Comparison of ENCODE assay signal across 21 cellular contexts in genomic region chr17:40615989-40616476, GRCh38. TPM values are rescaled to one million over a fixed set of nuclear protein-coding genes. Genes with fewer than 3 reads are reported as not detected.
DNase-seq lines count a peak whose midpoint lies in the region; ATAC-seq, FAIRE-seq and TF ChIP-seq lines count a peak whose summit lies in the region.
"Had no signal": no experiment of that assay in that cellular context is flagged by ENCODE, and none has a peak within 500 bp of the region (broad histone marks: within the 10 kb centered on the region; RNA-seq: fewer than 3 reads in every experiment).

No MANE protein-coding gene starts in this region.

- H3K4me1 ChIP-seq in MM.1S (ENCODE audit: low read length) (peaks cover 26% of the 10 kb centered on the region), K562 (replicated peaks in 1 of 2; ENCODE audit: control insufficient read depth in 2 of 2, insufficient read depth in 2 of 2, low read length in 2 of 2) (no peaks in the 10 kb centered on the region), esophagus squamous epithelium (peaks cover 0 to 62% (median 18%) of the 10 kb centered on the region in 3 donors)
- H3K4me1 ChIP-seq: SJCRH30 had no signal

- no peaks in the 10 kb centered on the region for H3K9me3 Mint-ChIP-seq in activated naive CD4-positive, alpha-beta T cell treated with anti-CD3 and anti-CD28 coated beads for 36 hours
- no peaks in the 10 kb centered on the region for H3K9me3 Mint-ChIP-seq in activated naive CD4-positive, alpha-beta T cell treated with anti-CD3 and anti-CD28 coated beads, Interleukin-2, amount 10 ng/mL, durations not matched to agents 7 days and 5 days
- no peaks in the 10 kb centered on the region for H3K9me3 Mint-ChIP-seq in stimulated activated effector memory CD8-positive, alpha-beta T cell treated with anti-CD3 and anti-CD28 coated beads, Interleukin-12 subunit alpha, Interleukin-12 subunit beta, amount 100 ng/mL, for 72 hours

- intact Hi-C loops in activated naive CD4-positive, alpha-beta T cell treated with anti-CD3 and anti-CD28 coated beads for 36 hours (cut with micrococcal nuclease): loop anchor here (1.0 to 2.0 kb wide), 9 partner anchors 11 to 257 kb away; no protein-coding TSS in a partner anchor
- intact Hi-C loops in K562 (cut with micrococcal nuclease): loop anchor here (1.0 to 10.0 kb wide), 3 partner anchors 175 to 1046 kb away; no protein-coding TSS in a partner anchor
- intact Hi-C loops in esophagus squamous epithelium (cut with DNase I): no loop called here

- no peaks in the 10 kb centered on the region for H3K36me3 ChIP-seq in MM.1S (replicated peaks; ENCODE audit: insufficient read depth, low read length)
- H3K36me3 ChIP-seq in K562 (ENCODE audit: control insufficient read depth, insufficient read depth, low read length): no peaks in the 10 kb centered on the region
- H3K36me3 ChIP-seq in esophagus squamous epithelium: no peaks in the 10 kb centered on the region
- H3K36me3 ChIP-seq: colonic mucosa, left lung, prostate gland, SJCRH30, stomach, vagina had no signal

- TF ChIP-seq EP300 in K562 (IDR thresholded peaks at IDR 0.05; ENCODE audit: low read length): no peak

- H3K4me3 ChIP-seq in MM.1S (ENCODE audit: low read length) (no peak overlapping the region), K562 (no peak overlapping the region), esophagus squamous epithelium (no peak overlapping the region)
- H3K4me3 ChIP-seq: colonic mucosa, left lung, prostate gland, SJCRH30, stomach, vagina had no signal

- peaks cover 76% of the 10 kb centered on the region for H3K4me1 Mint-ChIP-seq in activated naive CD4-positive, alpha-beta T cell treated with anti-CD3 and anti-CD28 coated beads for 36 hours (ENCODE audit: low read depth)
- peaks cover 87% of the 10 kb centered on the region for H3K4me1 Mint-ChIP-seq in activated naive CD4-positive, alpha-beta T cell treated with anti-CD3 and anti-CD28 coated beads, Interleukin-2, amount 10 ng/mL, durations not matched to agents 7 days and 5 days
- peaks cover 74% of the 10 kb centered on the region for H3K4me1 Mint-ChIP-seq in stimulated activated effector memory CD8-positive, alpha-beta T cell treated with anti-CD3 and anti-CD28 coated beads, Interleukin-12 subunit alpha, Interleukin-12 subunit beta, amount 100 ng/mL, for 72 hours

- no peak for DNase-seq in activated naive CD4-positive, alpha-beta T cell treated with anti-CD3 and anti-CD28 coated beads for 36 hours
- DNase-seq in activated naive CD4-positive, alpha-beta T cell treated with anti-CD3 and anti-CD28 coated beads, Interleukin-2, amount 10 ng/mL, durations not matched to agents 7 days and 5 days: no peak
- DNase-seq in MM.1S: no peak
- no peak for DNase-seq in K562 (ENCODE audit: extremely low read depth in 1 of 4, low spot score in 3 of 4)
- DNase-seq in stimulated activated effector memory CD8-positive, alpha-beta T cell treated with anti-CD3 and anti-CD28 coated beads, Interleukin-12 subunit alpha, Interleukin-12 subunit beta, amount 100 ng/mL, for 72 hours (ENCODE audit: low spot score in 2 of 2): no peak
- no peak for DNase-seq in NCI-H2171 treated with DMSO at 0.1 percent for 48 hours (lab: John Stamatoyannopoulos, UW)
- no peak for DNase-seq in esophagus squamous epithelium (lab: John Stamatoyannopoulos, UW)
- no peak for DNase-seq in SIG-M5 treated with dmso at 0.1 percent for 504 hours (lab: John Stamatoyannopoulos, UW; ENCODE audit: unreplicated experiment)
- DNase-seq: activated CD4-positive, alpha-beta T cell treated with anti-CD3 and anti-CD28 coated beads for 48 hours; NCI-H1417 treated with DMSO at 0.1 percent for 48 hours; T-helper 9 cell had no signal

- POLR2A ChIA-PET in K562 (lab: Yijun Ruan, JAX): interaction anchor here (1.4 to 3.5 kb wide), 2 partner anchors 11 to 203 kb away, joined by 4 to 19 read pairs; no protein-coding TSS in a partner anchor

- no peaks in the 10 kb centered on the region for H3K27me3 Mint-ChIP-seq in activated naive CD4-positive, alpha-beta T cell treated with anti-CD3 and anti-CD28 coated beads for 36 hours (ENCODE audit: low read depth)
- peaks cover 17% of the 10 kb centered on the region for H3K27me3 Mint-ChIP-seq in activated naive CD4-positive, alpha-beta T cell treated with anti-CD3 and anti-CD28 coated beads, Interleukin-2, amount 10 ng/mL, durations not matched to agents 7 days and 5 days

- H3K79me2 ChIP-seq in MM.1S (ENCODE audit: low read length) (no peaks in the 10 kb centered on the region), K562 (ENCODE audit: control insufficient read depth, insufficient read depth, low read length) (no peaks in the 10 kb centered on the region)

- no peaks in the 10 kb centered on the region for H3K27me3 ChIP-seq in MM.1S (replicated peaks; ENCODE audit: insufficient read depth, low read length)
- peaks cover 13 to 54% of the 10 kb centered on the region in 2 experiments for H3K27me3 ChIP-seq in K562 (ENCODE audit: control insufficient read depth in 2 of 2, insufficient read depth in 2 of 2, low read length in 2 of 2)
- H3K27me3 ChIP-seq in esophagus squamous epithelium: peaks cover 0 to 66% (median 0%) of the 10 kb centered on the region in 4 donors
- H3K27me3 ChIP-seq: colonic mucosa, left lung, SJCRH30, vagina had no signal

- in situ Hi-C loops in K562 (cut with MboI): loop anchor here (5.0 to 25.0 kb wide), 2 partner anchors 176 to 1046 kb away; no protein-coding TSS in a partner anchor

- H3K9ac ChIP-seq in MM.1S (ENCODE audit: low read length) (peak overlapping the region; percentile 18; the same call in 1 of the 2 replicates), K562 (ENCODE audit: insufficient read depth in 1 of 2, low read depth in 2 of 2, low read length in 2 of 2) (no peak overlapping the region)

- peak overlapping the region; percentile 69 for H2AFZ ChIP-seq in MM.1S (ENCODE audit: low read length)
- H2AFZ ChIP-seq in K562 (ENCODE audit: low read depth, low read length): no peak overlapping the region

- TF ChIP-seq CTCF in MM.1S (IDR thresholded peaks at IDR 0.05; ENCODE audit: low read length): no peak
- no peak for TF ChIP-seq CTCF in K562 (IDR thresholded peaks at IDR 0.05 in 2 of 3, conservative IDR thresholded peaks at IDR 0.05 in 1 of 3; ENCODE audit: insufficient read depth in 2 of 3, low read depth in 1 of 3, low read length in 3 of 3)
- no peak for TF ChIP-seq CTCF in esophagus squamous epithelium (IDR thresholded peaks at IDR 0.05)

- peak overlapping the region; percentile 57; the same call in 1 of the 2 replicates for H3K27ac ChIP-seq in MM.1S (ENCODE audit: low read length)
- H3K27ac ChIP-seq in K562 (ENCODE audit: extremely low read depth, low read depth, low read length): no peak overlapping the region
- peak overlapping the region in 1 of 4 donors; percentile 9 for H3K27ac ChIP-seq in esophagus squamous epithelium
- H3K27ac ChIP-seq: colonic mucosa, left lung, prostate gland, SJCRH30, vagina had no signal

- CTCF ChIA-PET in activated naive CD4-positive, alpha-beta T cell treated with anti-CD3 and anti-CD28 coated beads for 36 hours (lab: Charles Lee): interaction anchor here (0.6 to 11.7 kb wide), 24 partner anchors 12 to 932 kb away, joined by 3 to 205 read pairs (median 6); partner anchors contain the start of genes CCR7 and SMARCE1
- CTCF ChIA-PET in activated naive CD4-positive, alpha-beta T cell treated with anti-CD3 and anti-CD28 coated beads, Interleukin-2, amount 10 ng/mL, durations not matched to agents 7 days and 5 days (lab: Charles Lee): interaction anchor here (0.6 to 4.2 kb wide), 19 partner anchors 9 to 933 kb away, joined by 3 to 133 read pairs (median 5); partner anchors contain the start of genes CCR7 and SMARCE1
- CTCF ChIA-PET in K562 (lab: Yijun Ruan, JAX; ENCODE audit: low intra/inter-chr PET ratio): interaction anchor here (0.5 to 1.5 kb wide), 5 partner anchors 8 to 1047 kb away, joined by 3 to 7 read pairs (median 3); no protein-coding TSS in a partner anchor

- no peak for ATAC-seq in K562
- no peak for ATAC-seq in stimulated activated effector memory CD8-positive, alpha-beta T cell treated with anti-CD3 and anti-CD28 coated beads, Interleukin-12 subunit alpha, Interleukin-12 subunit beta, amount 100 ng/mL, for 72 hours

- H3K27ac Mint-ChIP-seq in activated naive CD4-positive, alpha-beta T cell treated with anti-CD3 and anti-CD28 coated beads for 36 hours: peak overlapping the region; percentile 89
- H3K27ac Mint-ChIP-seq in activated naive CD4-positive, alpha-beta T cell treated with anti-CD3 and anti-CD28 coated beads, Interleukin-2, amount 10 ng/mL, durations not matched to agents 7 days and 5 days: no peak overlapping the region
- H3K27ac Mint-ChIP-seq in stimulated activated effector memory CD8-positive, alpha-beta T cell treated with anti-CD3 and anti-CD28 coated beads, Interleukin-12 subunit alpha, Interleukin-12 subunit beta, amount 100 ng/mL, for 72 hours: peak overlapping the region; percentile 76

- H3K4me3 Mint-ChIP-seq in activated naive CD4-positive, alpha-beta T cell treated with anti-CD3 and anti-CD28 coated beads for 36 hours: no peak overlapping the region
- no peak overlapping the region for H3K4me3 Mint-ChIP-seq in activated naive CD4-positive, alpha-beta T cell treated with anti-CD3 and anti-CD28 coated beads, Interleukin-2, amount 10 ng/mL, durations not matched to agents 7 days and 5 days
- no peak overlapping the region for H3K4me3 Mint-ChIP-seq in stimulated activated effector memory CD8-positive, alpha-beta T cell treated with anti-CD3 and anti-CD28 coated beads, Interleukin-12 subunit alpha, Interleukin-12 subunit beta, amount 100 ng/mL, for 72 hours

- H3F3A ChIP-seq in MM.1S (ENCODE audit: insufficient read depth, low read length): peaks cover 12% of the 10 kb centered on the region

- no peaks in the 10 kb centered on the region for H3K36me3 Mint-ChIP-seq in activated naive CD4-positive, alpha-beta T cell treated with anti-CD3 and anti-CD28 coated beads for 36 hours (ENCODE audit: low read depth)
- no peaks in the 10 kb centered on the region for H3K36me3 Mint-ChIP-seq in activated naive CD4-positive, alpha-beta T cell treated with anti-CD3 and anti-CD28 coated beads, Interleukin-2, amount 10 ng/mL, durations not matched to agents 7 days and 5 days
- H3K36me3 Mint-ChIP-seq in stimulated activated effector memory CD8-positive, alpha-beta T cell treated with anti-CD3 and anti-CD28 coated beads, Interleukin-12 subunit alpha, Interleukin-12 subunit beta, amount 100 ng/mL, for 72 hours: no peaks in the 10 kb centered on the region

- 4% methylated on average over 8 of the region's 8 CpGs for WGBS in K562 (ENCODE audit: insufficient coverage, low coverage, missing lambda C conversion rate)
- 82 to 93% methylated on average over 7 to 8 of the region's 8 CpGs for WGBS in esophagus squamous epithelium, 2 donors

- peak overlapping the region; percentile 58 for H3K4me2 ChIP-seq in MM.1S (ENCODE audit: low read depth, low read length)
- no peak overlapping the region for H3K4me2 ChIP-seq in K562 (ENCODE audit: insufficient read depth, low read length)

- no peak for FAIRE-seq in K562 (lab: Jason Lieb, UNC)
- FAIRE-seq: frontal cortex, G401.6 had no signal

- TF ChIP-seq POLR2A in K562 (conservative IDR thresholded peaks at IDR 0.05) (no peak), esophagus squamous epithelium (IDR thresholded peaks at IDR 0.05) (no peak)

- H3K9me3 ChIP-seq in MM.1S (replicated peaks; ENCODE audit: insufficient read depth, low read length) (no peaks in the 10 kb centered on the region), K562 (replicated peaks; ENCODE audit: control insufficient read depth, insufficient read depth, low read depth, low read length) (no peaks in the 10 kb centered on the region), esophagus squamous epithelium (no peaks in the 10 kb centered on the region)
- H3K9me3 ChIP-seq: colonic mucosa, left lung, prostate gland, SJCRH30, stomach, vagina had no signal

- no TSS peak for BruUV-seq in K562 (replicated peaks; lab: Mats Ljungman, UMichigan)

- H4K20me1 ChIP-seq in MM.1S (ENCODE audit: insufficient read depth, low read length): no peaks in the 10 kb centered on the region
- no peaks in the 10 kb centered on the region for H4K20me1 ChIP-seq in K562 (replicated peaks; ENCODE audit: control insufficient read depth, insufficient read depth, low read length)

- no peaks in the 10 kb centered on the region for H3K9me1 ChIP-seq in K562 (ENCODE audit: control insufficient read depth, insufficient read depth, low read length)

- H3K9me2 ChIP-seq in MM.1S (replicated peaks; ENCODE audit: insufficient read depth, low read length): no peaks in the 10 kb centered on the region

- no peak for TF ChIP-seq RAD21 in K562 (CRISPR knock-in tag; conservative IDR thresholded peaks at IDR 0.05 in 1 of 2, IDR thresholded peaks at IDR 0.05 in 1 of 2)

RNA-seq across cellular contexts. Expression of gene SMARCE1, which starts 31.6 kb away (rescaled TPM):
- 100 to 1,000 TPM; 102 to 112 TPM for total RNA-seq in activated naive CD4-positive, alpha-beta T cell treated with anti-CD3 and anti-CD28 coated beads for 36 hours
- total RNA-seq in K562 (2011; cell fraction: chromatin; rRNA removed; ENCODE audit: low replicate concordance): 27.6 and 117 TPM in 2 replicates
- total RNA-seq in K562 (2011; cell fraction: nucleolus; rRNA removed): 14.3 and 19.2 TPM in 2 replicates
- 46.3 and 110 TPM in 2 replicates for total RNA-seq in K562 (2011; cell fraction: nucleoplasm; rRNA removed)
- 104 and 106 TPM in 2 replicates for total RNA-seq in K562 (2014; rRNA removed)
- 114 and 120 TPM in 2 replicates for total RNA-seq in K562 (2014; rRNA removed; fragmentation: Illumina TruSeq; extraction: Trizol)
- total RNA-seq in K562 (2015; rRNA removed; fragmentation: Illumina TruSeq; extraction: Trizol): 117 and 126 TPM in 2 replicates
- total RNA-seq in K562 (2021): 91.2 and 95.0 TPM in 2 replicates
- polyA plus RNA-seq in K562 (2011; rRNA removed): 33.7 and 64.1 TPM in 2 replicates
- 17.1 and 19.5 TPM in 2 replicates for polyA plus RNA-seq in K562 (2011; cell fraction: cytosol; rRNA removed)
- 24.8 and 26.4 TPM in 2 replicates for polyA plus RNA-seq in K562 (2011; cell fraction: nucleus; rRNA removed)
- polyA plus RNA-seq in K562 (2012): 104 and 119 TPM in 2 replicates
- 132 and 142 TPM in 2 replicates for polyA plus RNA-seq in K562 (2014; fragmentation: Illumina TruSeq; extraction: Trizol)
- polyA plus RNA-seq in K562 (2014; fragmentation: Nextera tagmentation; extraction: Ambion mirVana): 100 to 1,000 TPM; 115 to 135 TPM
- polyA plus RNA-seq in K562 (2014; rRNA removed): 94.8 and 111 TPM in 2 replicates
- 59.4 and 78.3 TPM in 2 replicates for polyA minus RNA-seq in K562 (2011; rRNA and poly(A)+ RNA removed)
- 16.4 and 25.9 TPM in 2 replicates for polyA minus RNA-seq in K562 (2011; cell fraction: cytosol; rRNA and poly(A)+ RNA removed)
- 67.2 and 84.4 TPM in 2 replicates for polyA minus RNA-seq in K562 (2011; cell fraction: nucleus; rRNA and poly(A)+ RNA removed)
- total RNA-seq in esophagus squamous epithelium: 10 to 100 TPM; 47.2 to 89.3 (median 62.5) TPM

RNA-seq across cellular contexts. Expression of gene KRT222, which starts 48.9 kb away (rescaled TPM):
- not detected for total RNA-seq in activated naive CD4-positive, alpha-beta T cell treated with anti-CD3 and anti-CD28 coated beads for 36 hours
- not detected in 2 replicates for total RNA-seq in K562 (2011; cell fraction: chromatin; rRNA removed; ENCODE audit: low replicate concordance)
- not detected in 2 replicates for total RNA-seq in K562 (2011; cell fraction: nucleolus; rRNA removed)
- total RNA-seq in K562 (2011; cell fraction: nucleoplasm; rRNA removed): not detected in 2 replicates
- total RNA-seq in K562 (2014; rRNA removed) (not detected in 2 replicates), K562 (2014; rRNA removed; fragmentation: Illumina TruSeq; extraction: Trizol) (not detected in 2 replicates), K562 (2015; rRNA removed; fragmentation: Illumina TruSeq; extraction: Trizol) (0.08 TPM in 1 of 2 replicates, not detected in the other), K562 (2021) (0.04 TPM in 1 of 2 replicates, not detected in the other), esophagus squamous epithelium (1 to 10 TPM in 2 of 4 donors, under 1 TPM in 1, not detected in 1; 0.79 to 1.8 (median 1.3) TPM)
- polyA plus RNA-seq in K562 (2011; rRNA removed) (not detected in 2 replicates), K562 (2014; fragmentation: Illumina TruSeq; extraction: Trizol) (0.03 and 0.11 TPM in 2 replicates), K562 (2014; fragmentation: Nextera tagmentation; extraction: Ambion mirVana) (under 1 TPM; 0.06 to 0.11 TPM), K562 (2014; rRNA removed) (0.11 TPM in 1 of 2 replicates, not detected in the other)
- polyA plus RNA-seq in K562 (2011; cell fraction: cytosol; rRNA removed): not detected in 2 replicates
- polyA plus RNA-seq in K562 (2011; cell fraction: nucleus; rRNA removed): not detected in 2 replicates
- 0.11 and 0.12 TPM in 2 replicates for polyA plus RNA-seq in K562 (2012)
- not detected in 2 replicates for polyA minus RNA-seq in K562 (2011; rRNA and poly(A)+ RNA removed)
- not detected in 2 replicates for polyA minus RNA-seq in K562 (2011; cell fraction: cytosol; rRNA and poly(A)+ RNA removed)
- polyA minus RNA-seq in K562 (2011; cell fraction: nucleus; rRNA and poly(A)+ RNA removed): not detected in 2 replicates
- total RNA-seq: Calu3, SJCRH30, vagina had no signal
- polyA plus RNA-seq: AG04450 had no signal

RNA-seq across cellular contexts. Expression of gene CCR7, which starts 50.8 kb away (rescaled TPM):
- 100 to 1,000 TPM; 150 to 156 TPM for total RNA-seq in activated naive CD4-positive, alpha-beta T cell treated with anti-CD3 and anti-CD28 coated beads for 36 hours
- total RNA-seq in K562 (2011; cell fraction: chromatin; rRNA removed; ENCODE audit: low replicate concordance): 0.62 and 2.8 TPM in 2 replicates
- total RNA-seq in K562 (2011; cell fraction: nucleolus; rRNA removed): 1.6 and 2.2 TPM in 2 replicates
- 1.1 and 1.2 TPM in 2 replicates for total RNA-seq in K562 (2011; cell fraction: nucleoplasm; rRNA removed)
- total RNA-seq in K562 (2014; rRNA removed) (0.14 and 0.33 TPM in 2 replicates), K562 (2014; rRNA removed; fragmentation: Illumina TruSeq; extraction: Trizol) (0.13 and 0.22 TPM in 2 replicates), K562 (2015; rRNA removed; fragmentation: Illumina TruSeq; extraction: Trizol) (0.30 and 0.51 TPM in 2 replicates), K562 (2021) (1.1 and 1.3 TPM in 2 replicates), esophagus squamous epithelium (under 1 TPM in 3 of 4 donors, not detected in 1; 0.12 to 0.95 (median 0.53) TPM)
- polyA plus RNA-seq in K562 (2011; rRNA removed) (0.46 and 1.4 TPM in 2 replicates), K562 (2014; fragmentation: Illumina TruSeq; extraction: Trizol) (0.48 and 0.73 TPM in 2 replicates), K562 (2014; fragmentation: Nextera tagmentation; extraction: Ambion mirVana) (1 to 10 TPM in 1 of 2 experiments, under 1 TPM in 1; 0.58 to 1.0 TPM), K562 (2014; rRNA removed) (0.32 and 0.56 TPM in 2 replicates)
- polyA plus RNA-seq in K562 (2011; cell fraction: cytosol; rRNA removed): 0.83 and 6.2 TPM in 2 replicates
- polyA plus RNA-seq in K562 (2011; cell fraction: nucleus; rRNA removed): 0.28 and 2.5 TPM in 2 replicates
- 0.48 and 2.1 TPM in 2 replicates for polyA plus RNA-seq in K562 (2012)
- polyA minus RNA-seq in K562 (2011; rRNA and poly(A)+ RNA removed): 1.1 and 4.7 TPM in 2 replicates
- 1.3 TPM in 1 of 2 replicates, not detected in the other for polyA minus RNA-seq in K562 (2011; cell fraction: cytosol; rRNA and poly(A)+ RNA removed)
- polyA minus RNA-seq in K562 (2011; cell fraction: nucleus; rRNA and poly(A)+ RNA removed): 0.67 and 1.5 TPM in 2 replicates
- total RNA-seq: Calu3, frontal cortex, SJCRH30, vagina had no signal

Comparison
In these comparisons a context has a peak if more than half of its experiments do, and no peak if none do; other contexts are left out.
1. RNA of gene CCR7, which starts 50.8 kb away (total RNA-seq): 150 to 156 TPM in activated naive CD4-positive, alpha-beta T cell treated with anti-CD3 and anti-CD28 coated beads for 36 hours; 0.12 to 0.95 TPM in esophagus squamous epithelium and 0.13 to 2.8 TPM in K562; every median in the first group is over 10 times any median in the second.